29 cellular contexts compared by ENCODE assay signal in genomic region chr11:15509082-15509481, GRCh38.
"Had no signal": no experiment of that assay in that cellular context is flagged by ENCODE, and none has a peak within 500 bp of the region (broad histone marks: within the 10 kb centered on the region; RNA-seq: fewer than 3 reads in every experiment).

No MANE protein-coding gene starts in this region.

- FAIRE-seq: urothelium cell line had no signal

- H3K36me3 Mint-ChIP-seq: stimulated activated effector memory CD8-positive, alpha-beta T cell treated with anti-CD3 and anti-CD28 coated beads, Interleukin-12 subunit alpha, Interleukin-12 subunit beta, amount 100 ng/mL, for 72 hours; stimulated activated memory B cell treated with anti-CD40 and anti-IgM and Interleukin-4, amounts not matched to agents 10 μg/mL and 1 μg/mL and 100 μg/mL, for 72 hours; stimulated activated naive B cell treated with anti-CD40 and anti-IgM and Interleukin-4, amounts not matched to agents 10 μg/mL and 1 μg/mL and 100 μg/mL, for 72 hours; type B pancreatic cell had no signal

- H3K36me3 ChIP-seq: stomach, suprapubic skin, thoracic aorta, thyroid gland, tibial artery, tibial nerve, transverse colon, upper lobe of left lung, upper lobe of right lung, uterus, vagina had no signal

- H3K9me3 ChIP-seq: testis, thoracic aorta, thyroid gland, transverse colon, upper lobe of left lung, upper lobe of right lung, uterus, vagina had no signal

- H3K4me3 Mint-ChIP-seq: stimulated activated effector memory CD8-positive, alpha-beta T cell treated with anti-CD3 and anti-CD28 coated beads, Interleukin-12 subunit alpha, Interleukin-12 subunit beta, amount 100 ng/mL, for 72 hours; stimulated activated memory B cell treated with anti-CD40 and anti-IgM and Interleukin-4, amounts not matched to agents 10 μg/mL and 1 μg/mL and 100 μg/mL, for 72 hours; stimulated activated naive B cell treated with anti-CD40 and anti-IgM and Interleukin-4, amounts not matched to agents 10 μg/mL and 1 μg/mL and 100 μg/mL, for 72 hours; stimulated activated naive CD8-positive, alpha-beta T cell treated with anti-CD3 and anti-CD28 coated beads, Interleukin-15, amount 100 ng/mL, for 72 hours; stimulated activated naive CD8-positive, alpha-beta T cell treated with anti-CD3 and anti-CD28 coated beads, Interleukin-15, Interleukin-2, amounts not matched to agents 100 ng/mL and 50 ng/mL, for 24 hours; type B pancreatic cell had no signal

- H3K27ac Mint-ChIP-seq: stimulated activated effector memory CD8-positive, alpha-beta T cell treated with anti-CD3 and anti-CD28 coated beads, Interleukin-12 subunit alpha, Interleukin-12 subunit beta, amount 100 ng/mL, for 72 hours; stimulated activated memory B cell treated with anti-CD40 and anti-IgM and Interleukin-4, amounts not matched to agents 10 μg/mL and 1 μg/mL and 100 μg/mL, for 72 hours; stimulated activated naive B cell treated with anti-CD40 and anti-IgM and Interleukin-4, amounts not matched to agents 10 μg/mL and 1 μg/mL and 100 μg/mL, for 72 hours; stimulated activated naive CD8-positive, alpha-beta T cell treated with anti-CD3 and anti-CD28 coated beads, Interleukin-15, Interleukin-2, amounts not matched to agents 100 ng/mL and 50 ng/mL, for 24 hours; type B pancreatic cell had no signal

- H3K4me3 ChIP-seq: stomach, suprapubic skin, testis, thoracic aorta, thyroid gland, tibial artery, tibial nerve, transverse colon, upper lobe of left lung, upper lobe of right lung, uterus, vagina had no signal

- H3K9me3 Mint-ChIP-seq: type B pancreatic cell had no signal

- ATAC-seq: stimulated activated effector memory CD8-positive, alpha-beta T cell treated with anti-CD3 and anti-CD28 coated beads, Interleukin-12 subunit alpha, Interleukin-12 subunit beta, amount 100 ng/mL, for 72 hours; stimulated activated memory B cell treated with anti-CD40 and anti-IgM and Interleukin-4, amounts not matched to agents 10 μg/mL and 1 μg/mL and 100 μg/mL, for 72 hours; stimulated activated naive B cell treated with anti-CD40 and anti-IgM and Interleukin-4, amounts not matched to agents 10 μg/mL and 1 μg/mL and 100 μg/mL, for 72 hours; stimulated activated naive CD8-positive, alpha-beta T cell treated with anti-CD3 and anti-CD28 coated beads, Interleukin-15, amount 100 ng/mL, for 72 hours; stimulated activated naive CD8-positive, alpha-beta T cell treated with anti-CD3 and anti-CD28 coated beads, Interleukin-15, Interleukin-2, amounts not matched to agents 100 U/mL and 50 U/mL, for 24 hours; upper lobe of right lung had no signal

- H3K4me1 ChIP-seq: stomach, suprapubic skin, testis, thyroid gland, tibial artery, tibial nerve, upper lobe of left lung, upper lobe of right lung, uterus, vagina had no signal

- H3K27me3 ChIP-seq: stomach, suprapubic skin, testis, thyroid gland, tibial artery, tibial nerve, transverse colon, upper lobe of left lung, upper lobe of right lung, uterus, vagina had no signal

- H3K27me3 Mint-ChIP-seq: stimulated activated memory B cell treated with anti-CD40 and anti-IgM and Interleukin-4, amounts not matched to agents 10 μg/mL and 1 μg/mL and 100 μg/mL, for 72 hours; stimulated activated naive B cell treated with anti-CD40 and anti-IgM and Interleukin-4, amounts not matched to agents 10 μg/mL and 1 μg/mL and 100 μg/mL, for 72 hours; stimulated activated naive CD8-positive, alpha-beta T cell treated with anti-CD3 and anti-CD28 coated beads, Interleukin-15, amount 100 ng/mL, for 72 hours; stimulated activated naive CD8-positive, alpha-beta T cell treated with anti-CD3 and anti-CD28 coated beads, Interleukin-15, Interleukin-2, amounts not matched to agents 100 ng/mL and 50 ng/mL, for 24 hours; type B pancreatic cell had no signal

- H3K4me1 Mint-ChIP-seq: stimulated activated effector memory CD8-positive, alpha-beta T cell treated with anti-CD3 and anti-CD28 coated beads, Interleukin-12 subunit alpha, Interleukin-12 subunit beta, amount 100 ng/mL, for 72 hours; stimulated activated memory B cell treated with anti-CD40 and anti-IgM and Interleukin-4, amounts not matched to agents 10 μg/mL and 1 μg/mL and 100 μg/mL, for 72 hours; stimulated activated naive B cell treated with anti-CD40 and anti-IgM and Interleukin-4, amounts not matched to agents 10 μg/mL and 1 μg/mL and 100 μg/mL, for 72 hours; stimulated activated naive CD8-positive, alpha-beta T cell treated with anti-CD3 and anti-CD28 coated beads, Interleukin-15, amount 100 ng/mL, for 72 hours had no signal

- H3K27ac ChIP-seq: stomach, suprapubic skin, testis, thoracic aorta, thyroid gland, tibial artery, tibial nerve, transverse colon, upper lobe of left lung, upper lobe of right lung, uterus, vagina had no signal

- DNase-seq: stimulated activated CD4-positive, alpha-beta T cell treated with anti-CD3 and anti-CD28 coated beads, Interleukin-2, amount 100 ng/mL, for 48 hours; stimulated activated CD4-positive, alpha-beta T cell treated with anti-CD3 and anti-CD28 coated beads, Interleukin-4, amount 100 ng/mL, for 1 hour; stimulated activated CD4-positive, alpha-beta T cell treated with anti-CD3 and anti-CD28 coated beads, Interleukin-4, amount 100 ng/mL, for 24 hours; stimulated activated CD4-positive, alpha-beta T cell treated with anti-CD3 and anti-CD28 coated beads, Interleukin-4, amount 100 ng/mL, for 4 hours; stimulated activated CD8-positive, alpha-beta memory T cell treated with anti-CD3 and anti-CD28 coated beads, Interleukin-4, amount 100 ng/mL, for 48 hours; stimulated activated naive B cell treated with anti-CD40 and anti-IgM and Interleukin-4, amounts not matched to agents 10 μg/mL and 1 μg/mL and 100 μg/mL, for 72 hours; stimulated activated naive CD4-positive, alpha-beta T cell; stimulated activated naive CD4-positive, alpha-beta T cell treated with Interleukin-2 at 50 U/mL for 16 hours; stimulated activated naive CD8-positive, alpha-beta T cell treated with anti-CD3 and anti-CD28 coated beads, Interleukin-15, amount 100 ng/mL, for 72 hours; stimulated activated naive CD8-positive, alpha-beta T cell treated with anti-CD3 and anti-CD28 coated beads, Interleukin-15, Interleukin-2, amounts not matched to agents 100 U/mL and 50 U/mL, for 24 hours; stomach; substantia nigra; testis; thyroid gland; tibial artery; transverse colon; trophoblast cell; upper lobe of left lung; upper lobe of right lung; uterus had no signal
